In genomic region chr6:157611406-157611805, GRCh38 we compare ENCODE assay signal across 26 cellular contexts.
"Had no signal": no experiment of that assay in that cellular context is flagged by ENCODE, and none has a peak within 500 bp of the region (broad histone marks: within the 10 kb centered on the region; RNA-seq: fewer than 3 reads in every experiment).

No MANE protein-coding gene starts in this region.

- H3K27ac Mint-ChIP-seq: activated CD8-positive, alpha-beta T cell treated with anti-CD3 and anti-CD28 coated beads, Interleukin-2, amount 10 ng/mL, durations not matched to agents 7 days and 5 days; activated naive CD4-positive, alpha-beta T cell treated with anti-CD3 and anti-CD28 coated beads for 36 hours; activated naive CD8-positive, alpha-beta T cell; T-helper 1 cell treated with Interleukin-12 subunit alpha and Interleukin-12 subunit beta and Interleukin-4 antibody, amounts not matched to agents 30 μg/mL and 1 μg/mL, for 36 hours; WTC11 had no signal

- ATAC-seq: activated CD8-positive, alpha-beta T cell treated with anti-CD3 and anti-CD28 coated beads, Interleukin-2, amount 10 ng/mL, durations not matched to agents 7 days and 5 days; WTC11 had no signal

- H3K27ac ChIP-seq: brain microvascular endothelial cell, cardiac muscle cell had no signal

- H3K4me3 Mint-ChIP-seq: activated CD8-positive, alpha-beta T cell treated with anti-CD3 and anti-CD28 coated beads, Interleukin-2, amount 10 ng/mL, durations not matched to agents 7 days and 5 days; activated naive CD4-positive, alpha-beta T cell treated with anti-CD3 and anti-CD28 coated beads for 36 hours; activated naive CD8-positive, alpha-beta T cell; T-helper 1 cell treated with Interleukin-12 subunit alpha and Interleukin-12 subunit beta and Interleukin-4 antibody, amounts not matched to agents 30 μg/mL and 1 μg/mL, for 36 hours; WTC11 had no signal

- DNase-seq: activated CD4-positive, alpha-beta T cell treated with anti-CD3 and anti-CD28 coated beads for 48 hours; activated CD4-positive, alpha-beta T cell treated with anti-CD3 and anti-CD28 coated beads, Interleukin-2, amount 50 U/mL, for 4 hours; activated CD4-positive, CD25-positive, alpha-beta regulatory T cell treated with anti-CD3 and anti-CD28 coated beads, Interleukin-2, amount 50 U/mL, for 72 hours; activated CD8-positive, alpha-beta memory T cell treated with anti-CD3 and anti-CD28 coated beads, Interleukin-2, amount 50 U/mL, for 48 hours; activated CD8-positive, alpha-beta T cell treated with anti-CD3 and anti-CD28 coated beads, Interleukin-2, amount 10 ng/mL, durations not matched to agents 7 days and 5 days; activated gamma-delta T cell; activated naive CD4-positive, alpha-beta T cell treated with anti-CD3 and anti-CD28 coated beads for 36 hours; activated T-cell treated with anti-CD3 and anti-CD28 coated beads, Interleukin-2, amount 50 U/mL, for 1 hour; brain microvascular endothelial cell; KG1; NCI-H1048; NCI-H1417; NCI-H1930; NCI-H2107; NCI-H2171 treated with DMSO at 0.1 percent for 48 hours; NCI-H345; NCI-H510A; NCI-H526 treated with DMSO at 0.1 percent for 48 hours; NCI-H82; SHP77; T-helper 9 cell had no signal

- H3K27me3 Mint-ChIP-seq: activated naive CD8-positive, alpha-beta T cell had no signal

- FAIRE-seq: RCC 7860 had no signal

- H3K9me3 Mint-ChIP-seq: activated naive CD4-positive, alpha-beta T cell treated with anti-CD3 and anti-CD28 coated beads for 36 hours; T-helper 1 cell treated with Interleukin-12 subunit alpha and Interleukin-12 subunit beta and Interleukin-4 antibody, amounts not matched to agents 30 μg/mL and 1 μg/mL, for 36 hours; WTC11 had no signal

- H3K36me3 Mint-ChIP-seq: activated naive CD8-positive, alpha-beta T cell had no signal

- H3K4me3 ChIP-seq: cardiac muscle cell had no signal

- H3K27me3 ChIP-seq: brain microvascular endothelial cell, cardiac muscle cell had no signal
